In genomic region chr20:1842281-1842680, GRCh38 we compare ENCODE assay signal across 18 cellular contexts. TPM values are rescaled to one million over a fixed set of nuclear protein-coding genes. Genes with fewer than 3 reads are reported as not detected.
DNase-seq lines count a peak whose midpoint lies in the region; ATAC-seq and TF ChIP-seq lines count a peak whose summit lies in the region.
"Had no signal": no experiment of that assay in that cellular context is flagged by ENCODE, and none has a peak within 500 bp of the region (broad histone marks: within the 10 kb centered on the region; RNA-seq: fewer than 3 reads in every experiment).

No MANE protein-coding gene starts in this region.

- peak; percentile 36 for DNase-seq in activated CD4-positive, alpha-beta T cell treated with anti-CD3 and anti-CD28 coated beads for 36 hours
- no peak for DNase-seq in activated CD4-positive, alpha-beta T cell treated with anti-CD3 and anti-CD28 coated beads, Interleukin-2, amount 50 U/mL, for 4 hours
- DNase-seq in Caco-2 (no peak), dorsolateral prefrontal cortex (no peak), sigmoid colon (no peak), substantia nigra (lab: John Stamatoyannopoulos, UW) (no peak), NCI-H1048 (lab: John Stamatoyannopoulos, UW) (no peak)
- DNase-seq: DMS 273 treated with DMSO at 0.1 percent for 48 hours, DND-41, NCI-H1417 treated with DMSO at 0.1 percent for 48 hours, NCI-H187 treated with DMSO at 0.1 percent for 48 hours, NCI-H2227 treated with DMSO at 0.1 percent for 48 hours, NCI-H510A treated with DMSO at 0.1 percent for 48 hours, NCI-H774, OCI-M1 had no signal

- no peak for TF ChIP-seq POLR2A in sigmoid colon (IDR thresholded peaks at IDR 0.05)

- H3K4me1 Mint-ChIP-seq in activated CD4-positive, alpha-beta T cell treated with anti-CD3 and anti-CD28 coated beads for 36 hours: peaks cover 11% of the 10 kb centered on the region
- peaks cover 18% of the 10 kb centered on the region for H3K4me1 Mint-ChIP-seq in Caco-2 (ENCODE audit: low read depth, unreplicated experiment)

- BruUV-seq in Caco-2 (replicated peaks; lab: Mats Ljungman, UMichigan): no TSS peak

- 89 to 91% methylated on average over 7 of the region's 7 CpGs for WGBS in sigmoid colon, 2 donors

- no peak overlapping the region for H3K4me3 Mint-ChIP-seq in activated CD4-positive, alpha-beta T cell treated with anti-CD3 and anti-CD28 coated beads for 36 hours
- no peak overlapping the region for H3K4me3 Mint-ChIP-seq in Caco-2 (ENCODE audit: unreplicated experiment)

- no peak for TF ChIP-seq CTCF in Caco-2 (IDR thresholded peaks at IDR 0.05; ENCODE audit: insufficient read depth in 1 of 2, low read depth in 1 of 2, low read length in 1 of 2, severe bottlenecking in 1 of 2, unreplicated experiment in 1 of 2)
- TF ChIP-seq CTCF in dorsolateral prefrontal cortex (IDR thresholded peaks at IDR 0.05 in 54 of 56, conservative IDR thresholded peaks at IDR 0.05 in 2 of 56; ENCODE audit: low read depth in 1 of 56, partially characterized antibody in 56 of 56): no peak
- no peak for TF ChIP-seq CTCF in sigmoid colon (IDR thresholded peaks at IDR 0.05)

- intact Hi-C loops in activated CD4-positive, alpha-beta T cell treated with anti-CD3 and anti-CD28 coated beads for 36 hours (cut with DNase I, micrococcal nuclease): no loop called here
- intact Hi-C loops in Caco-2 (cut with micrococcal nuclease; ENCODE audit: unreplicated experiment): no loop called here
- intact Hi-C loops in dorsolateral prefrontal cortex (cut with DNase I): no loop called here
- intact Hi-C loops in sigmoid colon (cut with DNase I): no loop called here

- H3K27me3 ChIP-seq in Caco-2 (replicated peaks; ENCODE audit: control insufficient read depth, insufficient read depth, low read length): no peaks in the 10 kb centered on the region
- H3K27me3 ChIP-seq in dorsolateral prefrontal cortex: no peaks in the 10 kb centered on the region
- no peaks in the 10 kb centered on the region for H3K27me3 ChIP-seq in sigmoid colon

- H3K27ac ChIP-seq in dorsolateral prefrontal cortex: peak overlapping the region in 48 of 59 donors; percentile 45 to 91 (median 79)
- peak overlapping the region in 3 of 4 donors; percentile 80 to 89 (median 82) for H3K27ac ChIP-seq in sigmoid colon
- no peak overlapping the region for H3K27ac ChIP-seq in substantia nigra (ENCODE audit: low read depth, low read length, poor library complexity, severe bottlenecking)
- H3K27ac ChIP-seq: 22Rv1, KMS-11 had no signal

- H3K9me3 Mint-ChIP-seq in activated CD4-positive, alpha-beta T cell treated with anti-CD3 and anti-CD28 coated beads for 36 hours (ENCODE audit: low read depth): no peaks in the 10 kb centered on the region
- peaks cover 29% of the 10 kb centered on the region for H3K9me3 Mint-ChIP-seq in Caco-2 (ENCODE audit: unreplicated experiment)

- H3K36me3 ChIP-seq in Caco-2 (ENCODE audit: control insufficient read depth, insufficient read depth, low read length): no peaks in the 10 kb centered on the region
- no peaks in the 10 kb centered on the region for H3K36me3 ChIP-seq in sigmoid colon

- CTCF ChIA-PET in activated CD4-positive, alpha-beta T cell treated with anti-CD3 and anti-CD28 coated beads for 36 hours (lab: Charles Lee): interaction anchor here (1.6 kb wide), 1 partner anchor 32 kb away, joined by 3 read pairs; no protein-coding TSS in a partner anchor
- CTCF ChIA-PET in Caco-2 (lab: Charles Lee): no interaction called here

- H3K9me3 ChIP-seq in Caco-2 (0 out of 2 replicates have a peak, but pooled peaks cover 10% of the 10 kb centered on the region), sigmoid colon (no peaks in the 10 kb centered on the region)

- no peaks in the 10 kb centered on the region for H3K36me3 Mint-ChIP-seq in activated CD4-positive, alpha-beta T cell treated with anti-CD3 and anti-CD28 coated beads for 36 hours (ENCODE audit: low read depth)
- H3K36me3 Mint-ChIP-seq in Caco-2 (ENCODE audit: insufficient read depth, unreplicated experiment): no peaks in the 10 kb centered on the region

- TF ChIP-seq EP300 in sigmoid colon (IDR thresholded peaks at IDR 0.05): no peak

- peaks cover 10% of the 10 kb centered on the region for H3K4me1 ChIP-seq in Caco-2
- H3K4me1 ChIP-seq in sigmoid colon: peaks cover 0 to 72% (median 60%) of the 10 kb centered on the region in 4 donors

- ATAC-seq in activated CD4-positive, alpha-beta T cell treated with anti-CD3 and anti-CD28 coated beads for 36 hours: peak; percentile 7
- ATAC-seq in HG03442 (IDR thresholded peaks at IDR 0.05; ENCODE audit: unreplicated experiment): no peak

- H3K27ac Mint-ChIP-seq in activated CD4-positive, alpha-beta T cell treated with anti-CD3 and anti-CD28 coated beads for 36 hours: no peak overlapping the region
- peak overlapping the region; percentile 20 for H3K27ac Mint-ChIP-seq in Caco-2 (ENCODE audit: unreplicated experiment)

- no peak overlapping the region for H3K4me3 ChIP-seq in Caco-2 (ENCODE audit: low read depth, low read length)
- H3K4me3 ChIP-seq in dorsolateral prefrontal cortex: no peak overlapping the region
- H3K4me3 ChIP-seq in sigmoid colon: no peak overlapping the region

- H3K27me3 Mint-ChIP-seq in activated CD4-positive, alpha-beta T cell treated with anti-CD3 and anti-CD28 coated beads for 36 hours: peaks cover 2% of the 10 kb centered on the region
- no peaks in the 10 kb centered on the region for H3K27me3 Mint-ChIP-seq in Caco-2 (ENCODE audit: insufficient read depth, unreplicated experiment)

- POLR2A ChIA-PET in activated CD4-positive, alpha-beta T cell treated with anti-CD3 and anti-CD28 coated beads for 36 hours (lab: Charles Lee): interaction anchor here (1.4 kb wide), 1 partner anchor 9 kb away, joined by 5 read pairs; no protein-coding TSS in a partner anchor
- POLR2A ChIA-PET in Caco-2 (lab: Charles Lee): no interaction called here

RNA-seq across cellular contexts. Expression of gene SIRPA, which starts 52.9 kb away (rescaled TPM):
- total RNA-seq in activated CD4-positive, alpha-beta T cell treated with anti-CD3 and anti-CD28 coated beads for 36 hours: under 1 TPM in 1 of 2 experiments, not detected in 1; 0.05 TPM
- total RNA-seq in Caco-2 (2022): 31.6 and 33.3 TPM in 2 replicates
- total RNA-seq in dorsolateral prefrontal cortex: 100 to 1,000 TPM; 164 to 389 (median 265) TPM
- 10 to 100 TPM; 16.3 to 25.5 (median 21.5) TPM for total RNA-seq in sigmoid colon
- 10 to 100 TPM in 2 of 3 donors, 1 to 10 TPM in 1; 8.4 to 14.3 (median 12.5) TPM for polyA plus RNA-seq in sigmoid colon

Comparison
In these comparisons a context has a peak if more than half of its experiments do, and no peak if none do; other contexts are left out.
1. RNA of gene SIRPA, which starts 52.9 kb away (total RNA-seq): 164 to 389 TPM in dorsolateral prefrontal cortex, 31.6 to 33.3 TPM in Caco-2 and 16.3 to 25.5 TPM in sigmoid colon; 0.05 TPM in activated CD4-positive, alpha-beta T cell treated with anti-CD3 and anti-CD28 coated beads for 36 hours; every median in the first group is over 10 times any median in the second.